In the genomic region with DNA sequence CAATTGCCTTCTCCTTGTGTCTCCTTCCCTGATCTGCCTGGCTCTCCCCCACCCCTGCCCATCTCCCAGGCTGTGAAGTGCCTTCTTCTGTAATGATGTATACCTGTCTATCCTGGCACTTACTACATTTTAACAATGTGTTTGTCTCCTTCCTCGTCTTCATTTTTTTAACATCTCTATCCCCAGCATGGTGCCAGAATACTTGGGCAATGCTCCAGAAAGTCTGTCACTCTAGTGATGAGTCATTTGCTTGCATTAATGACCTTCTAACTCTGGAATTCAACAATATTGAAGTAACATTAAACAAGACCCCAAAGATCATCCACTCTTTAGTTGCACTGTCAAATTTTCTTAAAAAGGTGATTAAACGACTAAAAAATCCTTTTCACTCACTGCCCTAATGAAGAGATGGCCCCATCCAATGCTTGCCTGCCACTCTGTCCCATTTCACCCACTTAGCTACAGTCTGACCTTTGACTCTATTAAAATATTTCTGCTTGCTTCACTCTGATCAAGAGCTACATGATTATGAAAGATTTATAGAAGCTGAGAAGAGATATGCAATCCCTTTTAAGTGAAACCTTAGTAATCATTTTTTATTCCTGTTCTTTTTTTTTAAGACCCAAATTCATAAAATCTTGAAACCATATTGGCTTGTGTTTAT, we compare ENCODE assay signal across 11 cellular contexts. TPM values are rescaled to one million over a fixed set of nuclear protein-coding genes. Genes with fewer than 3 reads are reported as not detected.
DNase-seq lines count a peak whose midpoint lies in the region; ATAC-seq and TF ChIP-seq lines count a peak whose summit lies in the region.
"Had no signal": no experiment of that assay in that cellular context is flagged by ENCODE, and none has a peak within 500 bp of the region (broad histone marks: within the 10 kb centered on the region; RNA-seq: fewer than 3 reads in every experiment).

No MANE protein-coding gene starts in this region.

- H3K56ac ChIP-seq in IMR-90 (ENCODE audit: extremely low read depth, insufficient read depth, low read length), result peak overlapping the region; percentile 33; the same call in 1 of the 2 replicates

- peaks cover 0 to 3% (median 0%) of the 10 kb centered on the region in 3 donors for H3K36me3 Mint-ChIP-seq in naive thymus-derived CD8-positive, alpha-beta T cell
- H3K36me3 Mint-ChIP-seq: activated naive CD4-positive, alpha-beta T cell treated with anti-CD3 and anti-CD28 coated beads, Interleukin-2, amount 10 ng/mL, durations not matched to agents 7 days and 5 days had no signal

- in situ Hi-C loops in IMR-90 (cut with MboI; ENCODE audit: low sequenced_read_pairs), result loop anchor here (25.0 kb wide), 1 partner anchor 511 kb away; no protein-coding TSS in a partner anchor

- H3K36me3 ChIP-seq in IMR-90 (ENCODE audit: control insufficient read depth, insufficient read depth, low read length) (no peaks in the 10 kb centered on the region), adrenal gland (replicated peaks in 1 of 2) (no peaks in the 10 kb centered on the region)

- H2BK120ac ChIP-seq in IMR-90 (ENCODE audit: low read depth, low read length), result peak overlapping the region; percentile 82

- no peak overlapping the region for H3K14ac ChIP-seq in IMR-90 (replicated peaks; ENCODE audit: low read depth, low read length)

- peak overlapping the region; percentile 46; the same call in 1 of the 2 replicates for H4K91ac ChIP-seq in IMR-90 (ENCODE audit: insufficient read depth, low read depth, low read length)

- intact Hi-C loops in IMR-90 (cut with micrococcal nuclease) (no loop called here), adrenal gland (cut with DNase I) (no loop called here)

- H3K4me1 Mint-ChIP-seq in naive thymus-derived CD8-positive, alpha-beta T cell, result no peaks in the 10 kb centered on the region
- H3K4me1 Mint-ChIP-seq: activated naive CD4-positive, alpha-beta T cell treated with anti-CD3 and anti-CD28 coated beads, Interleukin-2, amount 10 ng/mL, durations not matched to agents 7 days and 5 days had no signal

- TF ChIP-seq RAD21 in IMR-90 (IDR thresholded peaks at IDR 0.05; ENCODE audit: low read length), result no peak

- H3K9me1 ChIP-seq in IMR-90 (ENCODE audit: insufficient read depth, low read length), result peaks cover 16% of the 10 kb centered on the region

- H3K27me3 Mint-ChIP-seq in naive thymus-derived CD8-positive, alpha-beta T cell, result peaks cover 7 to 13% (median 10%) of the 10 kb centered on the region in 5 donors

- BruUV-seq in IMR-90 (replicated peaks; lab: Mats Ljungman, UMichigan), result no TSS peak

- peak overlapping the region; percentile 66 for H3K23ac ChIP-seq in IMR-90 (ENCODE audit: low read depth, low read length)

- H3K4me2 ChIP-seq in IMR-90 (ENCODE audit: low read depth, low read length), result peak overlapping the region; percentile 80

- H3K4me3 ChIP-seq in AG04450 (ENCODE audit: low read depth, low read length), result no peak overlapping the region
- no peak overlapping the region for H3K4me3 ChIP-seq in IMR-90 (ENCODE audit: insufficient read depth, low read depth, low read length)
- H3K4me3 ChIP-seq in adrenal gland, result no peak overlapping the region

- no CpG with 5 or more reads among the region's 2 CpGs for WGBS in IMR-90 (ENCODE audit: extremely low coverage in 2 of 2, insufficient read length in 1 of 2), 2 experiments
- 30 to 43% (median 36%) methylated on average over 2 of the region's 2 CpGs for WGBS in adrenal gland, 4 donors

- peak overlapping the region; percentile 94; the same call in 1 of the 2 replicates for H2AK5ac ChIP-seq in IMR-90 (ENCODE audit: low read depth, low read length)

- no peak overlapping the region for H3K27ac ChIP-seq in AG04450 (ENCODE audit: low read depth, low read length)
- H3K27ac ChIP-seq in IMR-90 (ENCODE audit: insufficient read depth, low read length), result peak overlapping the region; percentile 42; the same call in 1 of the 2 replicates
- H3K27ac ChIP-seq in adrenal gland, result no peak overlapping the region

- H2BK15ac ChIP-seq in IMR-90 (ENCODE audit: low read depth, low read length), result peak overlapping the region; percentile 39; the same call in 1 of the 3 replicates

- H3K9ac ChIP-seq in IMR-90 (ENCODE audit: low read depth, low read length), result no peak overlapping the region

- peak overlapping the region in 1 of 2 experiments; percentile 76; a peak in 2 of 4 replicates for H4K8ac ChIP-seq in IMR-90 (ENCODE audit: low read depth in 2 of 2, low read length in 2 of 2)

- ATAC-seq in IMR-90 (ENCODE audit: low read depth) (peak; percentile 73), HG02588 (IDR thresholded peaks at IDR 0.05; ENCODE audit: unreplicated experiment) (no peak)
- ATAC-seq in naive thymus-derived CD8-positive, alpha-beta T cell, result no peak
- ATAC-seq: T-helper 17 cell had no signal

- dilution Hi-C loops in IMR-90 (cut with HindIII; ENCODE audit: low sequenced_read_pairs, unreplicated experiment), result no loop called here

- H3K9me3 Mint-ChIP-seq in naive thymus-derived CD8-positive, alpha-beta T cell, result no peaks in the 10 kb centered on the region
- H3K9me3 Mint-ChIP-seq: activated naive CD4-positive, alpha-beta T cell treated with anti-CD3 and anti-CD28 coated beads, Interleukin-2, amount 10 ng/mL, durations not matched to agents 7 days and 5 days had no signal

- peak overlapping the region; percentile 89 for H2BK20ac ChIP-seq in IMR-90 (ENCODE audit: low read depth, low read length)

- no peak for TF ChIP-seq CTCF in AG04450 (IDR thresholded peaks at IDR 0.05; ENCODE audit: low read depth, low read length)
- TF ChIP-seq CTCF in IMR-90 (conservative IDR thresholded peaks at IDR 0.05; ENCODE audit: low read depth, low read length), result no peak
- no peak for TF ChIP-seq CTCF in adrenal gland (IDR thresholded peaks at IDR 0.05)

- no peaks in the 10 kb centered on the region for H3K27me3 ChIP-seq in AG04450 (ENCODE audit: control insufficient read depth, insufficient read depth, low read length)
- H3K27me3 ChIP-seq in IMR-90 (ENCODE audit: control insufficient read depth, insufficient read depth, low read length), result no peaks in the 10 kb centered on the region
- no peaks in the 10 kb centered on the region for H3K27me3 ChIP-seq in adrenal gland

- peak overlapping the region; percentile 74 for H3K18ac ChIP-seq in IMR-90 (ENCODE audit: low read depth, low read length)

- H4K20me1 ChIP-seq in IMR-90 (ENCODE audit: insufficient read depth, low read length), result no peaks in the 10 kb centered on the region

- no peak overlapping the region for H2AFZ ChIP-seq in IMR-90 (replicated peaks; ENCODE audit: low read length, poor library complexity)

- CTCF ChIA-PET in AG04450 (lab: Charles Lee), result interaction anchor here (0.8 to 1.8 kb wide), 5 partner anchors 11 to 160 kb away, joined by 3 to 14 read pairs (median 5); no protein-coding TSS in a partner anchor
- CTCF ChIA-PET in IMR-90 (lab: Yijun Ruan, JAX), result interaction anchor here (1.3 kb wide), 1 partner anchor 180 kb away, joined by 5 read pairs; no protein-coding TSS in a partner anchor

- H2AK9ac ChIP-seq in IMR-90 (replicated peaks; ENCODE audit: low read depth, low read length, poor library complexity), result no peak overlapping the region

- H3K4me3 Mint-ChIP-seq in naive thymus-derived CD8-positive, alpha-beta T cell, result no peak overlapping the region
- H3K4me3 Mint-ChIP-seq: activated naive CD4-positive, alpha-beta T cell treated with anti-CD3 and anti-CD28 coated beads, Interleukin-2, amount 10 ng/mL, durations not matched to agents 7 days and 5 days; T-helper 17 cell had no signal

- no peaks in the 10 kb centered on the region for H3K9me3 ChIP-seq in AG04450 (ENCODE audit: control insufficient read depth, insufficient read depth, low read length)
- H3K9me3 ChIP-seq in IMR-90 (ENCODE audit: control insufficient read depth, insufficient read depth, low read length), result no peaks in the 10 kb centered on the region
- H3K9me3 ChIP-seq in adrenal gland (replicated peaks in 1 of 3), result no peaks in the 10 kb centered on the region

- peak; percentile 46 for DNase-seq in AG04450 (ENCODE audit: low read depth, low spot score)
- peak; percentile 83 for DNase-seq in IMR-90
- peak; percentile 29 to 69 (median 48) for DNase-seq in adrenal gland
- peak; percentile 79 for DNase-seq in iris pigment epithelial cell (ENCODE audit: low read depth)
- no peak for DNase-seq in NCI-H1930 (lab: John Stamatoyannopoulos, UW)
- no peak for DNase-seq in cortex of kidney (lab: John Stamatoyannopoulos, UW)
- no peak for DNase-seq in naive thymus-derived CD8-positive, alpha-beta T cell
- DNase-seq: activated naive CD4-positive, alpha-beta T cell treated with anti-CD3 and anti-CD28 coated beads, Interleukin-2, amount 10 ng/mL, durations not matched to agents 7 days and 5 days; stimulated activated CD4-positive, alpha-beta T cell treated with anti-CD3 and anti-CD28 coated beads, Interleukin-2, amount 100 ng/mL, for 24 hours; T-helper 17 cell had no signal

- TF ChIP-seq POLR2A in IMR-90 (IDR thresholded peaks at IDR 0.05; ENCODE audit: low read depth, low read length) (no peak), adrenal gland (IDR thresholded peaks at IDR 0.05) (no peak)

- H3K79me1 ChIP-seq in IMR-90 (ENCODE audit: low read depth in 1 of 2, low read length in 2 of 2), result no peaks in the 10 kb centered on the region

- POLR2A ChIA-PET in AG04450 (lab: Yijun Ruan, JAX) (no interaction called here), IMR-90 (lab: Charles Lee; ENCODE audit: unreplicated experiment) (no interaction called here)
- POLR2A ChIA-PET in naive thymus-derived CD8-positive, alpha-beta T cell (lab: Charles Lee), result no interaction called here

- H3K4me1 ChIP-seq in IMR-90 (ENCODE audit: control insufficient read depth, insufficient read depth, low read length), result peaks cover 11% of the 10 kb centered on the region
- peaks cover 3% of the 10 kb centered on the region in 2 donors for H3K4me1 ChIP-seq in adrenal gland (replicated peaks in 1 of 2)

- H2BK5ac ChIP-seq in IMR-90 (ENCODE audit: low read depth, low read length, poor library complexity, severe bottlenecking), result peak overlapping the region; percentile 61

- no peak overlapping the region for H3K27ac Mint-ChIP-seq in naive thymus-derived CD8-positive, alpha-beta T cell
- H3K27ac Mint-ChIP-seq: activated naive CD4-positive, alpha-beta T cell treated with anti-CD3 and anti-CD28 coated beads, Interleukin-2, amount 10 ng/mL, durations not matched to agents 7 days and 5 days; T-helper 17 cell had no signal

- H3K4ac ChIP-seq in IMR-90 (ENCODE audit: low read depth, low read length), result peak overlapping the region; percentile 66

- 0 out of 2 replicates have a peak overlapping the region, but pooled peaks have one; percentile 16 for H4K5ac ChIP-seq in IMR-90 (ENCODE audit: low read depth, low read length)

RNA-seq across cellular contexts. Expression of a gene that starts 7.7 kb away (rescaled TPM):
- polyA plus RNA-seq in AG04450 (2011; rRNA removed) (0.05 and 0.14 TPM in 2 replicates), IMR-90 (2012; rRNA removed) (0.02 and 0.04 TPM in 2 replicates), adrenal gland (1 to 10 TPM in 2 of 3 donors, under 1 TPM in 1; 0.84 to 2.1 (median 1.4) TPM)
- polyA minus RNA-seq in AG04450 (2011; rRNA and poly(A)+ RNA removed), result 0.09 and 0.17 TPM in 2 replicates
- total RNA-seq in IMR-90 (2012; rRNA removed) (under 0.01 TPM in 1 of 2 replicates, not detected in the other), adrenal gland (10 to 100 TPM in 1 of 8 donors, 1 to 10 TPM in 7; 1.6 to 11.5 (median 3.1) TPM)
- 0.01 TPM in 1 of 2 replicates, not detected in the other for polyA plus RNA-seq in IMR-90 (2012; cell fraction: cytosol; rRNA removed)
- polyA plus RNA-seq in IMR-90 (2012; cell fraction: nucleus; rRNA removed; ENCODE audit: low replicate concordance), result 0.16 and 0.25 TPM in 2 replicates
- under 1 TPM; 0.77 to 0.88 TPM for total RNA-seq in naive thymus-derived CD8-positive, alpha-beta T cell
- polyA plus RNA-seq in naive thymus-derived CD8-positive, alpha-beta T cell, result not detected

Comparison
In these comparisons a context has a peak if more than half of its experiments do, and no peak if none do; other contexts are left out.
1. DNase-seq: peak in AG04450 (single experiment), IMR-90 (single experiment), adrenal gland (7 of 7) and iris pigment epithelial cell (single experiment); none in NCI-H1930 (0 of 2), cortex of kidney (single experiment) and naive thymus-derived CD8-positive, alpha-beta T cell (0 of 10).